2 cellular contexts compared by ENCODE assay signal in genomic region chr16:89587676-89588075, GRCh38. TPM values are rescaled to one million over a fixed set of nuclear protein-coding genes. Genes with fewer than 3 reads are reported as not detected.
"Had no signal": no experiment of that assay in that cellular context is flagged by ENCODE, and none has a peak within 500 bp of the region (broad histone marks: within the 10 kb centered on the region; RNA-seq: fewer than 3 reads in every experiment).

No MANE protein-coding gene starts in this region.

RNA-seq across cellular contexts. Expression of gene DPEP1, which starts 25.8 kb away (rescaled TPM):
- total RNA-seq: G401, GM12878 had no signal
